8 cellular contexts compared by ENCODE assay signal in genomic region chr20:53865905-53866786, GRCh38.
A peak's percentile ranks its signal among the peaks of the same experiment; 100 is the strongest.
DNase-seq lines count a peak whose midpoint lies in the region; ATAC-seq and TF ChIP-seq lines count a peak whose summit lies in the region.

No MANE protein-coding gene starts in this region.

- peak overlapping the region; percentile 69 for H2AFZ ChIP-seq in GM23248

- 8 to 14% methylated on average over 7 of the region's 7 CpGs for WGBS in GM23248 (ENCODE audit: low coverage in 1 of 2, low lambda C conversion rate in 2 of 2, missing lambda C conversion rate in 2 of 2), 2 experiments

- peak; percentile 58 for ATAC-seq in RWPE2 (ENCODE audit: low read depth)
- ATAC-seq in GM19463 (IDR thresholded peaks at IDR 0.05; ENCODE audit: unreplicated experiment), result no peak
- no peak for ATAC-seq in GM21528 (IDR thresholded peaks at IDR 0.05; ENCODE audit: low FRiP score, unreplicated experiment)

- H3F3A ChIP-seq in GM23248 (ENCODE audit: insufficient read depth), result peaks cover 22% of the 10 kb centered on the region; the same call in 1 of the 2 replicates

- no peaks in the 10 kb centered on the region for H3K9me2 ChIP-seq in GM23248 (ENCODE audit: insufficient read depth)

- H3K27me3 ChIP-seq in GM23248 (replicated peaks; ENCODE audit: insufficient read depth) (no peaks in the 10 kb centered on the region), RWPE2 (ENCODE audit: insufficient read depth, poor library complexity, severe bottlenecking) (no peaks in the 10 kb centered on the region)

- peak overlapping the region; percentile 76 for H3K9ac ChIP-seq in GM23248

- H3K27ac ChIP-seq in GM23248, result peak overlapping the region; percentile 80
- H3K27ac ChIP-seq in RWPE2 (ENCODE audit: poor library complexity, severe bottlenecking), result peak overlapping the region; percentile 90

- H3K79me2 ChIP-seq in GM23248 (ENCODE audit: insufficient read depth), result no peaks in the 10 kb centered on the region

- H3K4me2 ChIP-seq in GM23248 (ENCODE audit: unreplicated experiment), result peak overlapping the region; percentile 76

- H3K4me1 ChIP-seq in GM23248 (ENCODE audit: insufficient read depth) (peaks cover 33% of the 10 kb centered on the region), RWPE2 (ENCODE audit: insufficient read depth, poor library complexity, severe bottlenecking) (peaks cover 58% of the 10 kb centered on the region)

- no peaks in the 10 kb centered on the region for H4K20me1 ChIP-seq in GM23248 (ENCODE audit: insufficient read depth)

- no peaks in the 10 kb centered on the region for H3K9me3 ChIP-seq in GM23248 (ENCODE audit: low read depth)
- no peaks in the 10 kb centered on the region for H3K9me3 ChIP-seq in RWPE2 (ENCODE audit: severe bottlenecking)

- no peak for TF ChIP-seq CTCF in RWPE2 (IDR thresholded peaks at IDR 0.05; ENCODE audit: poor library complexity, severe bottlenecking)

- in situ Hi-C loops in ACHN (cut with HindIII; ENCODE audit: low pct_ligation_motif_present, low pct_unique_long_range_greater_than_20kb, low sequenced_read_pairs), result no loop called here
- in situ Hi-C loops in GM23248 (cut with MboI), result no loop called here

- H3K36me3 ChIP-seq in GM23248 (ENCODE audit: low read depth) (no peaks in the 10 kb centered on the region), RWPE2 (ENCODE audit: low read depth) (no peaks in the 10 kb centered on the region)

- DNase-seq in ACHN, result peak; percentile 46
- DNase-seq in GM23248, result peak; percentile 65
- DNase-seq in RWPE2 (ENCODE audit: low spot score), result no peak
- DNase-seq in ecto neural progenitor cell (ENCODE audit: low spot score), result peak; percentile 72
- peak; percentile 68 for DNase-seq in mucosa of gallbladder (ENCODE audit: low spot score)
- DNase-seq in SHP77 (lab: John Stamatoyannopoulos, UW), result no peak

- H3K4me3 ChIP-seq in GM23248 (peak overlapping the region; percentile 51), RWPE2 (ENCODE audit: severe bottlenecking) (no peak overlapping the region)

Comparison
In these comparisons a context has a peak if more than half of its experiments do, and no peak if none do; other contexts are left out.
1. DNase-seq: peak in ACHN (single experiment), GM23248 (single experiment), ecto neural progenitor cell (single experiment) and mucosa of gallbladder (single experiment); none in RWPE2 (single experiment) and SHP77 (0 of 2).